7 cellular contexts compared by ENCODE assay signal in genomic region chr4:38807462-38807861, GRCh38. TPM values are rescaled to one million over a fixed set of nuclear protein-coding genes. Genes with fewer than 3 reads are reported as not detected.
"Had no signal": no experiment of that assay in that cellular context is flagged by ENCODE, and none has a peak within 500 bp of the region (broad histone marks: within the 10 kb centered on the region; RNA-seq: fewer than 3 reads in every experiment).

No MANE protein-coding gene starts in this region.

RNA-seq across cellular contexts. Expression of gene TLR10, which starts 24.7 kb away (rescaled TPM):
- total RNA-seq: PC-3, PC-9, Right ventricle myocardium inferior, Right ventricle myocardium superior, RPMI7951, SJCRH30, SJSA1 had no signal
